Comparison of ENCODE assay signal across 16 cellular contexts in genomic region chr7:129855234-129855673, GRCh38.
DNase-seq lines count a peak whose midpoint lies in the region; FAIRE-seq and TF ChIP-seq lines count a peak whose summit lies in the region.
"Had no signal": no experiment of that assay in that cellular context is flagged by ENCODE, and none has a peak within 500 bp of the region (broad histone marks: within the 10 kb centered on the region; RNA-seq: fewer than 3 reads in every experiment).

No MANE protein-coding gene starts in this region.

- no peak for TF ChIP-seq EP300 in tibial nerve (IDR thresholded peaks at IDR 0.05)

- TF ChIP-seq CTCF in VCaP (conservative IDR thresholded peaks at IDR 0.05) (no peak), fibroblast of mammary gland (conservative IDR thresholded peaks at IDR 0.05; ENCODE audit: control insufficient read depth, insufficient read depth, low read depth, low read length) (no peak), tibial artery (IDR thresholded peaks at IDR 0.05) (no peak), GM10266 (IDR thresholded peaks at IDR 0.05; ENCODE audit: control insufficient read depth, insufficient read depth, low read depth, missing control alignments) (no peak), tibial nerve (IDR thresholded peaks at IDR 0.05) (no peak)

- peak; percentile 6 for FAIRE-seq in H54 (lab: Jason Lieb, UNC)
- FAIRE-seq: D721Med, HTR-8/SVneo had no signal

- peaks cover 0 to 100% (median 55%) of the 10 kb centered on the region in 4 donors for H3K4me1 ChIP-seq in tibial artery
- H3K4me1 ChIP-seq in tibial nerve, result peaks cover 0 to 67% (median 17%) of the 10 kb centered on the region in 4 donors

- 27 to 39% methylated on average over 6 of the region's 6 CpGs for WGBS in tibial nerve, 2 donors

- H3K4me3 ChIP-seq in fibroblast of mammary gland (ENCODE audit: control insufficient read depth, low read depth, low read length) (no peak overlapping the region), tibial artery (no peak overlapping the region), tibial nerve (no peak overlapping the region)
- H3K4me3 ChIP-seq: skin epidermis had no signal

- H3K27ac ChIP-seq in VCaP (peak overlapping the region; percentile 92), tibial artery (peak overlapping the region; percentile 49 to 63), tibial nerve (peak overlapping the region in 1 of 4 donors; percentile 40)

- no peak for TF ChIP-seq POLR2A in H54 (IDR thresholded peaks at IDR 0.05; ENCODE audit: low read depth, low read length)
- no peak for TF ChIP-seq POLR2A in tibial nerve (IDR thresholded peaks at IDR 0.05)

- H3K9me3 ChIP-seq in tibial artery (no peaks in the 10 kb centered on the region), tibial nerve (no peaks in the 10 kb centered on the region)

- DNase-seq in H54 (ENCODE audit: insufficient read length, low spot score) (no peak), fibroblast of mammary gland (ENCODE audit: low read depth) (peak; percentile 98), tibial artery (no peak), NCI-H345 treated with DMSO at 0.1 percent for 48 hours (lab: John Stamatoyannopoulos, UW; ENCODE audit: unreplicated experiment) (no peak), germinal center (ENCODE audit: low spot score) (no peak), GM10266 (ENCODE audit: extremely low spot score) (no peak), tibial nerve (ENCODE audit: low spot score in 2 of 2) (no peak)
- DNase-seq: activated naive CD8-positive, alpha-beta T cell treated with anti-CD3 and anti-CD28 coated beads, Interleukin-2, amount 10 ng/mL, durations not matched to agents 7 days and 5 days; hypothalamus; NCI-H1092; NCI-H524; SIG-M5 had no signal

- H3K36me3 ChIP-seq in tibial artery (no peaks in the 10 kb centered on the region), tibial nerve (peaks cover 0 to 3% (median 0%) of the 10 kb centered on the region in 3 donors)

- intact Hi-C loops in tibial artery (cut with DNase I; ENCODE audit: low total_unique reads), result no loop called here

- H3K27me3 ChIP-seq in tibial artery, result no peaks in the 10 kb centered on the region
- H3K27me3 ChIP-seq in tibial nerve, result no peaks in the 10 kb centered on the region
